Comparison of ENCODE assay signal across 13 cellular contexts in genomic region chr7:151425670-151426075, GRCh38. TPM values are rescaled to one million over a fixed set of nuclear protein-coding genes. Genes with fewer than 3 reads are reported as not detected.
DNase-seq lines count a peak whose midpoint lies in the region; ATAC-seq and TF ChIP-seq lines count a peak whose summit lies in the region.
"Had no signal": no experiment of that assay in that cellular context is flagged by ENCODE, and none has a peak within 500 bp of the region (broad histone marks: within the 10 kb centered on the region; RNA-seq: fewer than 3 reads in every experiment).

No MANE protein-coding gene starts in this region.

- H3K27ac Mint-ChIP-seq in stimulated activated naive CD8-positive, alpha-beta T cell treated with anti-CD3 and anti-CD28 coated beads, Interleukin-15, amount 100 ng/mL, for 72 hours = no peak overlapping the region
- H3K27ac Mint-ChIP-seq in T-cell = no peak overlapping the region
- no peak overlapping the region for H3K27ac Mint-ChIP-seq in activated CD4-positive, alpha-beta T cell treated with anti-CD3 and anti-CD28 coated beads, Interleukin-2, amount 10 ng/mL, durations not matched to agents 24 days and 14 days
- H3K27ac Mint-ChIP-seq: activated CD8-positive, alpha-beta memory T cell treated with anti-CD3 and anti-CD28 coated beads, Interleukin-2, amount 10 ng/mL, durations not matched to agents 7 days and 5 days; stimulated activated memory B cell treated with anti-CD40 and anti-IgM and Interleukin-4, amounts not matched to agents 10 μg/mL and 1 μg/mL and 100 μg/mL, for 72 hours had no signal

- TF ChIP-seq POLR2A in breast epithelium (IDR thresholded peaks at IDR 0.05) = no peak

- H3K4me1 ChIP-seq in breast epithelium (peaks cover 24 to 25% of the 10 kb centered on the region in 2 donors), liver (ENCODE audit: control insufficient read depth in 4 of 4, insufficient read depth in 4 of 4, low read length in 3 of 4) (no peaks in the 10 kb centered on the region), thoracic aorta (ENCODE audit: control insufficient read depth in 1 of 2, low read depth in 2 of 2) (peaks cover 23 to 53% of the 10 kb centered on the region in 2 donors)

- peaks cover 32% of the 10 kb centered on the region for H3K4me1 Mint-ChIP-seq in stimulated activated naive CD8-positive, alpha-beta T cell treated with anti-CD3 and anti-CD28 coated beads, Interleukin-15, amount 100 ng/mL, for 72 hours
- peaks cover 38 to 42% (median 40%) of the 10 kb centered on the region in 3 donors for H3K4me1 Mint-ChIP-seq in T-cell
- H3K4me1 Mint-ChIP-seq in activated CD4-positive, alpha-beta T cell treated with anti-CD3 and anti-CD28 coated beads, Interleukin-2, amount 10 ng/mL, durations not matched to agents 24 days and 14 days = peaks cover 21% of the 10 kb centered on the region

- intact Hi-C loops in breast epithelium (cut with DNase I; ENCODE audit: low total_unique reads) = no loop called here
- intact Hi-C loops in activated CD4-positive, alpha-beta T cell treated with anti-CD3 and anti-CD28 coated beads, Interleukin-2, amount 10 ng/mL, durations not matched to agents 24 days and 14 days (cut with micrococcal nuclease) = no loop called here

- TF ChIP-seq EP300 in Ishikawa (IDR thresholded peaks at IDR 0.05; ENCODE audit: borderline replicate concordance) = no peak

- ATAC-seq in thoracic aorta (ENCODE audit: insufficient number of reproducible peaks, low FRiP score, low read depth) (peak; percentile 51), T-cell (replicated peaks in 1 of 4) (no peak)
- ATAC-seq in stimulated activated naive CD8-positive, alpha-beta T cell treated with anti-CD3 and anti-CD28 coated beads, Interleukin-15, amount 100 ng/mL, for 72 hours = no peak
- ATAC-seq: activated CD8-positive, alpha-beta memory T cell treated with anti-CD3 and anti-CD28 coated beads, Interleukin-2, amount 10 ng/mL, durations not matched to agents 7 days and 5 days; stimulated activated memory B cell treated with anti-CD40 and anti-IgM and Interleukin-4, amounts not matched to agents 10 μg/mL and 1 μg/mL and 100 μg/mL, for 72 hours had no signal

- CTCF ChIA-PET in T-cell (lab: Charles Lee) = no interaction called here

- H3K36me3 Mint-ChIP-seq in T-cell = no peaks in the 10 kb centered on the region
- no peaks in the 10 kb centered on the region for H3K36me3 Mint-ChIP-seq in activated CD4-positive, alpha-beta T cell treated with anti-CD3 and anti-CD28 coated beads, Interleukin-2, amount 10 ng/mL, durations not matched to agents 24 days and 14 days (ENCODE audit: low read depth)
- H3K36me3 Mint-ChIP-seq: activated CD8-positive, alpha-beta memory T cell treated with anti-CD3 and anti-CD28 coated beads, Interleukin-2, amount 10 ng/mL, durations not matched to agents 7 days and 5 days; stimulated activated memory B cell treated with anti-CD40 and anti-IgM and Interleukin-4, amounts not matched to agents 10 μg/mL and 1 μg/mL and 100 μg/mL, for 72 hours had no signal

- POLR2A ChIA-PET in T-cell (lab: Charles Lee) = no interaction called here

- WGBS in liver = 54% methylated on average over 4 of the region's 4 CpGs

- peaks cover 9% of the 10 kb centered on the region for H3K27me3 Mint-ChIP-seq in stimulated activated naive CD8-positive, alpha-beta T cell treated with anti-CD3 and anti-CD28 coated beads, Interleukin-15, amount 100 ng/mL, for 72 hours
- H3K27me3 Mint-ChIP-seq in T-cell = no peaks in the 10 kb centered on the region
- peaks cover 24% of the 10 kb centered on the region for H3K27me3 Mint-ChIP-seq in activated CD4-positive, alpha-beta T cell treated with anti-CD3 and anti-CD28 coated beads, Interleukin-2, amount 10 ng/mL, durations not matched to agents 24 days and 14 days

- peaks cover under 1 to 14% of the 10 kb centered on the region in 2 donors for H3K9me3 Mint-ChIP-seq in stimulated activated naive CD8-positive, alpha-beta T cell treated with anti-CD3 and anti-CD28 coated beads, Interleukin-15, amount 100 ng/mL, for 72 hours
- H3K9me3 Mint-ChIP-seq in T-cell = no peaks in the 10 kb centered on the region
- H3K9me3 Mint-ChIP-seq in activated CD4-positive, alpha-beta T cell treated with anti-CD3 and anti-CD28 coated beads, Interleukin-2, amount 10 ng/mL, durations not matched to agents 24 days and 14 days = peaks cover 6% of the 10 kb centered on the region

- H3K36me3 ChIP-seq in breast epithelium (no peaks in the 10 kb centered on the region), liver (ENCODE audit: control insufficient read depth in 4 of 4, insufficient read depth in 3 of 4, low read depth in 1 of 4, low read length in 3 of 4) (no peaks in the 10 kb centered on the region), thoracic aorta (no peaks in the 10 kb centered on the region)

- H3K9me3 ChIP-seq in breast epithelium = no peaks in the 10 kb centered on the region
- no peaks in the 10 kb centered on the region for H3K9me3 ChIP-seq in liver (ENCODE audit: control insufficient read depth in 4 of 4, low read length in 3 of 4)
- peaks cover 6% of the 10 kb centered on the region for H3K9me3 ChIP-seq in thoracic aorta

- H3K9ac ChIP-seq in liver (ENCODE audit: low read depth in 1 of 2, low read length in 2 of 2) = no peak overlapping the region

- no peak for TF ChIP-seq RAD21 in Ishikawa (IDR thresholded peaks at IDR 0.05; ENCODE audit: low read depth)
- TF ChIP-seq RAD21 in liver (IDR thresholded peaks at IDR 0.05) = no peak

- H3K27me3 ChIP-seq in breast epithelium = no peaks in the 10 kb centered on the region
- H3K27me3 ChIP-seq in liver (ENCODE audit: control insufficient read depth in 4 of 4, insufficient read depth in 4 of 4, low read length in 3 of 4) = peaks cover 0 to 2% (median 0%) of the 10 kb centered on the region in 4 donors
- no peaks in the 10 kb centered on the region for H3K27me3 ChIP-seq in thoracic aorta (replicated peaks; ENCODE audit: insufficient read depth)

- no peak for DNase-seq in breast epithelium (ENCODE audit: low spot score in 2 of 2)
- DNase-seq in thoracic aorta (ENCODE audit: low spot score) = no peak
- no peak for DNase-seq in central memory CD4-positive, alpha-beta T cell
- no peak for DNase-seq in stimulated activated naive CD8-positive, alpha-beta T cell treated with anti-CD3 and anti-CD28 coated beads, Interleukin-15, amount 100 ng/mL, for 72 hours
- no peak for DNase-seq in T-cell
- DNase-seq in activated CD4-positive, alpha-beta T cell treated with anti-CD3 and anti-CD28 coated beads, Interleukin-2, amount 10 ng/mL, durations not matched to agents 24 days and 14 days = no peak
- DNase-seq: activated CD8-positive, alpha-beta memory T cell treated with anti-CD3 and anti-CD28 coated beads, Interleukin-2, amount 10 ng/mL, durations not matched to agents 7 days and 5 days; cerebellar nuclear complex; NCI-H2107; small intestine had no signal

- no peak overlapping the region for H3K4me3 Mint-ChIP-seq in stimulated activated naive CD8-positive, alpha-beta T cell treated with anti-CD3 and anti-CD28 coated beads, Interleukin-15, amount 100 ng/mL, for 72 hours
- H3K4me3 Mint-ChIP-seq in T-cell = no peak overlapping the region
- no peak overlapping the region for H3K4me3 Mint-ChIP-seq in activated CD4-positive, alpha-beta T cell treated with anti-CD3 and anti-CD28 coated beads, Interleukin-2, amount 10 ng/mL, durations not matched to agents 24 days and 14 days
- H3K4me3 Mint-ChIP-seq: activated CD8-positive, alpha-beta memory T cell treated with anti-CD3 and anti-CD28 coated beads, Interleukin-2, amount 10 ng/mL, durations not matched to agents 7 days and 5 days; stimulated activated memory B cell treated with anti-CD40 and anti-IgM and Interleukin-4, amounts not matched to agents 10 μg/mL and 1 μg/mL and 100 μg/mL, for 72 hours had no signal

- no peak overlapping the region for H3K4me3 ChIP-seq in breast epithelium
- H3K4me3 ChIP-seq in liver (ENCODE audit: low read depth in 1 of 3, low read length in 3 of 3) = no peak overlapping the region
- H3K4me3 ChIP-seq in thoracic aorta = no peak overlapping the region

- peak overlapping the region; percentile 90 to 96 for H3K27ac ChIP-seq in breast epithelium
- no peak overlapping the region for H3K27ac ChIP-seq in liver (ENCODE audit: low read depth in 1 of 2, low read length in 2 of 2)
- peak overlapping the region in 1 of 2 donors; percentile 56 for H3K27ac ChIP-seq in thoracic aorta

- TF ChIP-seq CTCF in breast epithelium (IDR thresholded peaks at IDR 0.05) = no peak
- TF ChIP-seq CTCF in liver (IDR thresholded peaks at IDR 0.05; ENCODE audit: low read depth, low read length, missing input control) = no peak
- TF ChIP-seq CTCF in thoracic aorta (IDR thresholded peaks at IDR 0.05) = no peak

TF ChIP-seq in Ishikawa, 13 proteins besides CTCF, POLR2A, EP300 and RAD21:
- no peak for TF ChIP-seq CREB1 (IDR thresholded peaks at IDR 0.05; ENCODE audit: low read depth)
- TF ChIP-seq CEBPB (IDR thresholded peaks at IDR 0.05) = peak; percentile 68

TF ChIP-seq in liver, 16 proteins besides CTCF, POLR2A, EP300 and RAD21:
- TF ChIP-seq NR2F2 (IDR thresholded peaks at IDR 0.05) = peak; percentile 26
- no peak for TF ChIP-seq ATF3 (IDR thresholded peaks at IDR 0.05)
- no peak for TF ChIP-seq SP1 (IDR thresholded peaks at IDR 0.05)
- TF ChIP-seq JUND (IDR thresholded peaks at IDR 0.05) = no peak
- TF ChIP-seq HNF4G (IDR thresholded peaks at IDR 0.05) = no peak

RNA-seq across cellular contexts. Expression of gene CRYGN, which starts 14.3 kb away (rescaled TPM):
- total RNA-seq in breast epithelium (1 to 10 TPM in 1 of 3 donors, under 1 TPM in 1, not detected in 1; 0.98 to 1.3 TPM), liver (under 1 TPM in 1 of 2 donors, not detected in 1; under 0.01 TPM), thoracic aorta (under 1 TPM in 1 of 2 donors, not detected in 1; 0.35 TPM), T-cell (1 to 10 TPM in 2 of 5 donors, under 1 TPM in 1, not detected in 2; 0.98 to 1.8 (median 1.0) TPM)
- under 1 TPM in 1 of 2 donors, not detected in 1; 0.02 TPM for polyA plus RNA-seq in liver
- total RNA-seq in activated CD4-positive, alpha-beta T cell treated with anti-CD3 and anti-CD28 coated beads, Interleukin-2, amount 10 ng/mL, durations not matched to agents 24 days and 14 days = not detected in 2 replicates
- total RNA-seq: activated CD8-positive, alpha-beta memory T cell treated with anti-CD3 and anti-CD28 coated beads, Interleukin-2, amount 10 ng/mL, durations not matched to agents 7 days and 5 days had no signal

RNA-seq across cellular contexts. Expression of gene WDR86, which starts 15.8 kb away (rescaled TPM):
- total RNA-seq in breast epithelium = 10 to 100 TPM; 15.5 to 61.5 (median 57.0) TPM
- total RNA-seq in liver = 1 to 10 TPM in 1 of 2 donors, under 1 TPM in 1; 0.75 to 4.9 TPM
- polyA plus RNA-seq in liver = under 1 TPM; 0.35 to 0.78 TPM
- total RNA-seq in thoracic aorta = 1 to 10 TPM in 1 of 2 donors, not detected in 1; 8.5 TPM
- 10 to 100 TPM in 3 of 5 donors, 1 to 10 TPM in 2; 3.1 to 26.0 (median 10.1) TPM for total RNA-seq in T-cell
- not detected in 2 replicates for total RNA-seq in activated CD4-positive, alpha-beta T cell treated with anti-CD3 and anti-CD28 coated beads, Interleukin-2, amount 10 ng/mL, durations not matched to agents 24 days and 14 days

Comparison
In these comparisons a context has a peak if more than half of its experiments do, and no peak if none do; other contexts are left out.
1. H3K27ac ChIP-seq: peak in breast epithelium (2 of 2); none in liver (0 of 2).